In genomic region chr2:130693474-130693873, GRCh38 we compare ENCODE assay signal across 9 cellular contexts. TPM values are rescaled to one million over a fixed set of nuclear protein-coding genes. Genes with fewer than 3 reads are reported as not detected.
DNase-seq lines count a peak whose midpoint lies in the region; ATAC-seq and TF ChIP-seq lines count a peak whose summit lies in the region.
"Not testable (repeated sequence)": the region's sequence is repeated elsewhere in the genome, so short reads cannot be mapped to it uniquely, and the experiment has no call there.
"Had no signal": no experiment of that assay in that cellular context is flagged by ENCODE, and none has a peak within 500 bp of the region (broad histone marks: within the 10 kb centered on the region; RNA-seq: fewer than 3 reads in every experiment).

No MANE protein-coding gene starts in this region.

- H3K27me3 Mint-ChIP-seq in Calu3 (ENCODE audit: unreplicated experiment) (peaks cover 12% of the 10 kb centered on the region), natural killer cell (ENCODE audit: low read depth in 2 of 2) (peaks cover 2 to 21% of the 10 kb centered on the region in 2 donors)

- not testable (repeated sequence) for H3K4me3 ChIP-seq in HEK293 (ENCODE audit: low read depth, low read length); adipocyte (ENCODE audit: low read length); epithelial cell of esophagus (ENCODE audit: low read length)
- H3K4me3 ChIP-seq in iPS DF 6.9 (ENCODE audit: low read length), result peak overlapping the region; percentile 40; the same call in 1 of the 2 replicates

- TF ChIP-seq CTCF in Calu3 (IDR thresholded peaks at IDR 0.05; ENCODE audit: unreplicated experiment); HEK293 (tag by site-specific recombination; IDR thresholded peaks at IDR 0.05); natural killer cell (IDR thresholded peaks at IDR 0.05): not testable (repeated sequence)
- TF ChIP-seq CTCF in epithelial cell of esophagus (IDR thresholded peaks at IDR 0.05; ENCODE audit: insufficient read depth, low read depth, low read length, missing control alignments), result peak; percentile 17

- not testable (repeated sequence) for H3K27ac ChIP-seq in HEK293 (ENCODE audit: extremely low read depth, low read depth, low read length); iPS DF 6.9 (ENCODE audit: low read length)

- not testable (repeated sequence) for H3K9me3 Mint-ChIP-seq in Calu3 (ENCODE audit: low read depth, unreplicated experiment); natural killer cell; stimulated activated effector memory CD8-positive, alpha-beta T cell treated with anti-CD3 and anti-CD28 coated beads, Interleukin-12 subunit alpha, Interleukin-12 subunit beta, amount 100 ng/mL, for 72 hours

- intact Hi-C loops in Calu3 (cut with micrococcal nuclease; ENCODE audit: unreplicated experiment); natural killer cell (cut with micrococcal nuclease): not testable (repeated sequence)

- WGBS in iPS DF 6.9 (ENCODE audit: insufficient coverage, insufficient read length), result no CpG with 5 or more reads among the region's 37 CpGs

- CTCF ChIA-PET in Calu3 (lab: Charles Lee); HEK293 (lab: Yijun Ruan, JAX): not testable (repeated sequence)

- H3K4me1 ChIP-seq in HEK293 (ENCODE audit: control insufficient read depth, insufficient read depth, low read length); adipocyte (ENCODE audit: control insufficient read depth, insufficient read depth, low read length); iPS DF 6.9 (ENCODE audit: control insufficient read depth, insufficient read depth, low read length): not testable (repeated sequence)

- H3K27me3 ChIP-seq in adipocyte (replicated peaks; ENCODE audit: control insufficient read depth, insufficient read depth, low read length); iPS DF 6.9 (ENCODE audit: control insufficient read depth, insufficient read depth, low read length): not testable (repeated sequence)

- H3K9ac ChIP-seq in adipocyte (ENCODE audit: low read length), result not testable (repeated sequence)

- not testable (repeated sequence) for H3K36me3 Mint-ChIP-seq in Calu3 (ENCODE audit: insufficient read depth, unreplicated experiment); natural killer cell; stimulated activated effector memory CD8-positive, alpha-beta T cell treated with anti-CD3 and anti-CD28 coated beads, Interleukin-12 subunit alpha, Interleukin-12 subunit beta, amount 100 ng/mL, for 72 hours

- not testable (repeated sequence) for H3K9me3 ChIP-seq in HEK293 (ENCODE audit: control insufficient read depth, insufficient read depth, low read depth, low read length); adipocyte (ENCODE audit: control insufficient read depth, low read length); iPS DF 6.9 (ENCODE audit: control insufficient read depth, insufficient read depth, low read length)

- not testable (repeated sequence) for H3K36me3 ChIP-seq in HEK293 (ENCODE audit: control insufficient read depth in 2 of 2, insufficient read depth in 1 of 2, low read length in 2 of 2); adipocyte (ENCODE audit: control insufficient read depth, insufficient read depth, low read length, severe bottlenecking); iPS DF 6.9 (ENCODE audit: control insufficient read depth, insufficient read depth, low read length)

- not testable (repeated sequence) for BruUV-seq in Calu3 (replicated peaks; lab: Mats Ljungman, UMichigan)

- ATAC-seq in natural killer cell, result peak in 2 of 3 donors; percentile 26 to 72
- not testable (repeated sequence) for ATAC-seq in stimulated activated effector memory CD8-positive, alpha-beta T cell treated with anti-CD3 and anti-CD28 coated beads, Interleukin-12 subunit alpha, Interleukin-12 subunit beta, amount 100 ng/mL, for 72 hours

- not testable (repeated sequence) for H3K27ac Mint-ChIP-seq in Calu3 (ENCODE audit: unreplicated experiment); natural killer cell; stimulated activated effector memory CD8-positive, alpha-beta T cell treated with anti-CD3 and anti-CD28 coated beads, Interleukin-12 subunit alpha, Interleukin-12 subunit beta, amount 100 ng/mL, for 72 hours

- POLR2A ChIA-PET in HEK293 (lab: Yijun Ruan, JAX), result not testable (repeated sequence)

- peak overlapping the region; percentile 33 for H3K4me3 Mint-ChIP-seq in Calu3 (ENCODE audit: low read depth, unreplicated experiment)
- H3K4me3 Mint-ChIP-seq in natural killer cell, result peak overlapping the region; percentile 87
- H3K4me3 Mint-ChIP-seq in stimulated activated effector memory CD8-positive, alpha-beta T cell treated with anti-CD3 and anti-CD28 coated beads, Interleukin-12 subunit alpha, Interleukin-12 subunit beta, amount 100 ng/mL, for 72 hours, result peak overlapping the region; percentile 29

- in situ Hi-C loops in SK-MEL-5 (cut with HindIII; ENCODE audit: low pct_unique_long_range_greater_than_20kb, low sequenced_read_pairs), result not testable (repeated sequence)

- H3K4me1 Mint-ChIP-seq in Calu3 (ENCODE audit: low read depth, unreplicated experiment); natural killer cell; stimulated activated effector memory CD8-positive, alpha-beta T cell treated with anti-CD3 and anti-CD28 coated beads, Interleukin-12 subunit alpha, Interleukin-12 subunit beta, amount 100 ng/mL, for 72 hours: not testable (repeated sequence)

- peak; percentile 69 for DNase-seq in Calu3
- peak; percentile 49 for DNase-seq in SK-MEL-5 (ENCODE audit: low read depth, low spot score)
- DNase-seq in adipocyte (ENCODE audit: low read depth), result peak; percentile 7
- peak; percentile 27 for DNase-seq in epithelial cell of esophagus (ENCODE audit: low read depth)
- DNase-seq in iPS DF 6.9 (ENCODE audit: low read depth, low spot score); natural killer cell; stimulated activated effector memory CD8-positive, alpha-beta T cell treated with anti-CD3 and anti-CD28 coated beads, Interleukin-12 subunit alpha, Interleukin-12 subunit beta, amount 100 ng/mL, for 72 hours (ENCODE audit: low spot score in 2 of 2): not testable (repeated sequence)

TF ChIP-seq in HEK293, 187 proteins besides CTCF, POLR2A, EP300 and RAD21:
- TF ChIP-seq ZNF2 (tag by site-specific recombination; IDR thresholded peaks at IDR 0.05), result 0 out of 2 replicates have a peak, but pooled peaks have one; percentile 24

RNA-seq across cellular contexts. Expression of gene GPR148, which starts 35.4 kb away (rescaled TPM):
- total RNA-seq in Calu3 (2022) (not detected in 2 replicates), natural killer cell (not detected)
- total RNA-seq in SK-MEL-5 (2014; rRNA removed; shearing (Covaris generic)), result not detected in 2 replicates
- not detected in 2 replicates for polyA plus RNA-seq in SK-MEL-5 (2015; cell fraction: cytosol; rRNA removed)
- not detected in 2 replicates for polyA plus RNA-seq in SK-MEL-5 (2015; cell fraction: nucleus; rRNA removed)
- total RNA-seq: urinary bladder had no signal
- polyA plus RNA-seq: urinary bladder had no signal

Comparison
In these comparisons a context has a peak if more than half of its experiments do, and no peak if none do; other contexts are left out.
1. H3K4me3 Mint-ChIP-seq: peak in every context shown above with its lines; median percentile 87 in natural killer cell; 33 in Calu3; 29 in stimulated activated effector memory CD8-positive, alpha-beta T cell treated with anti-CD3 and anti-CD28 coated beads, Interleukin-12 subunit alpha, Interleukin-12 subunit beta, amount 100 ng/mL, for 72 hours.